In genomic region chr11:55826919-55827318, GRCh38 we compare ENCODE assay signal across 39 cellular contexts. TPM values are rescaled to one million over a fixed set of nuclear protein-coding genes. Genes with fewer than 3 reads are reported as not detected.
"Had no signal": no experiment of that assay in that cellular context is flagged by ENCODE, and none has a peak within 500 bp of the region (broad histone marks: within the 10 kb centered on the region; RNA-seq: fewer than 3 reads in every experiment).

TSS of gene OR5L2 (plus strand) at chr11:55827219. CDS start at chr11:55827219, 0 bp downstream.

- H3K9me3 ChIP-seq: adrenal gland, ascending aorta, body of pancreas, breast epithelium had no signal

- ATAC-seq: activated naive CD4-positive, alpha-beta T cell treated with anti-CD3 and anti-CD28 coated beads, Interleukin-2, amount 50 U/mL, for 72 hours; activated naive CD8-positive, alpha-beta T cell treated with anti-CD3 and anti-CD28 coated beads, Interleukin-2, amount 50 U/mL, for 24 hours; activated T-cell treated with anti-CD3 and anti-CD28 coated beads, Interleukin-2, amount 50 U/mL, for 4 hours; activated T-cell treated with anti-CD3 and anti-CD28 coated beads, Interleukin-2, amount 50 U/mL, for 72 hours; activated T-helper 17 cell treated with anti-CD3 and anti-CD28 coated beads, Interleukin-2, amount 50 U/mL, for 72 hours; body of pancreas had no signal

- FAIRE-seq: astrocyte had no signal

- H3K4me3 ChIP-seq: adrenal gland, ascending aorta, body of pancreas, breast epithelium, cardiac muscle cell had no signal

- DNase-seq: activated effector memory CD4-positive, alpha-beta T cell treated with anti-CD3 and anti-CD28 coated beads, Interleukin-2, amount 50 U/mL, for 16 hours; activated effector memory CD4-positive, alpha-beta T cell treated with Interleukin-2 at 50 U/mL for 16 hours; activated gamma-delta T cell; activated gamma-delta T cell treated with Interleukin-2 at 50 U/mL for 16 hours; activated naive CD4-positive, alpha-beta T cell; activated naive CD4-positive, alpha-beta T cell treated with anti-CD3 and anti-CD28 coated beads for 36 hours; activated naive CD4-positive, alpha-beta T cell treated with anti-CD3 and anti-CD28 coated beads, Interleukin-2, amount 10 ng/mL, durations not matched to agents 7 days and 5 days; activated naive CD4-positive, alpha-beta T cell treated with anti-CD3 and anti-CD28 coated beads, Interleukin-2, amount 50 U/mL, for 16 hours; activated naive CD4-positive, alpha-beta T cell treated with Interleukin-2 at 50 U/mL for 16 hours; activated naive CD8-positive, alpha-beta T cell treated with anti-CD3 and anti-CD28 coated beads for 36 hours; activated naive CD8-positive, alpha-beta T cell treated with anti-CD3 and anti-CD28 coated beads, Interleukin-2, amount 10 ng/mL, durations not matched to agents 7 days and 5 days; activated naive CD8-positive, alpha-beta T cell treated with anti-CD3 and anti-CD28 coated beads, Interleukin-2, amount 50 U/mL, for 24 hours; activated T-cell treated with anti-CD3 and anti-CD28 coated beads, Interleukin-2, amount 50 U/mL, for 24 hours; activated T-cell treated with anti-CD3 and anti-CD28 coated beads, Interleukin-2, amount 50 U/mL, for 4 hours; activated T-cell treated with anti-CD3 and anti-CD28 coated beads, Interleukin-2, amount 50 U/mL, for 48 hours; activated T-cell treated with anti-CD3 and anti-CD28 coated beads, Interleukin-2, amount 50 U/mL, for 72 hours; adrenal gland; amniotic stem cell; amygdala; anterior cingulate cortex; aorta; body of pancreas; brain microvascular endothelial cell; caudate nucleus; central memory CD4-positive, alpha-beta T cell; cerebellar nuclear complex had no signal

- H3K4me1 ChIP-seq: adrenal gland, ascending aorta, body of pancreas, breast epithelium had no signal

- H3K27me3 ChIP-seq: adrenal gland, ascending aorta, body of pancreas, brain microvascular endothelial cell, breast epithelium, cardiac muscle cell had no signal

- H3K27ac ChIP-seq: adrenal gland, ascending aorta, body of pancreas, brain microvascular endothelial cell, breast epithelium, cardiac muscle cell had no signal

- H3K36me3 ChIP-seq: adrenal gland, ascending aorta, brain microvascular endothelial cell, breast epithelium, cardiac muscle cell had no signal

RNA-seq across cellular contexts. Expression of gene OR5L2, which starts in this region (rescaled TPM):
- total RNA-seq: activated naive CD4-positive, alpha-beta T cell treated with anti-CD3 and anti-CD28 coated beads for 36 hours; activated naive CD4-positive, alpha-beta T cell treated with anti-CD3 and anti-CD28 coated beads, Interleukin-2, amount 50 U/mL, for 72 hours; activated naive CD8-positive, alpha-beta T cell treated with anti-CD3 and anti-CD28 coated beads for 36 hours; activated naive CD8-positive, alpha-beta T cell treated with anti-CD3 and anti-CD28 coated beads, Interleukin-2, amount 10 ng/mL, durations not matched to agents 7 days and 5 days; activated T-cell treated with anti-CD3 and anti-CD28 coated beads, Interleukin-2, amount 50 U/mL, for 4 hours; activated T-cell treated with anti-CD3 and anti-CD28 coated beads, Interleukin-2, amount 50 U/mL, for 72 hours; activated T-helper 1 cell treated with anti-CD3 and anti-CD28 coated beads, Interleukin-12 subunit alpha, Interleukin-12 subunit beta, Interleukin-2, Interleukin-4 antibody, amounts not matched to agents 30 ng/mL and 10 ng/mL and 1 ng/mL, durations not matched to agents 14 hours and 24 hours and 36 hours; activated T-helper 17 cell treated with anti-CD3 and anti-CD28 coated beads, Interleukin-2, amount 50 U/mL, for 72 hours; activated T-helper 2 cell treated with anti-CD3 and anti-CD28 coated beads, Interferon-gamma antibody, Interleukin-2, Interleukin-4, amounts not matched to agents 10 μg/mL and 5 μg/mL and 100 μg/mL, durations not matched to agents 14 hours and 24 hours and 36 hours; adrenal gland; aorta; ascending aorta; astrocyte; body of pancreas; breast epithelium; bronchial epithelial cell; cardiac muscle cell; cardiac septum; cerebellum; chondrocyte had no signal
- polyA plus RNA-seq: adipose tissue, adrenal gland, aorta, cardiac muscle cell had no signal
